8 cellular contexts compared by ENCODE assay signal in genomic region chr13:57632276-57633140, GRCh38. TPM values are rescaled to one million over a fixed set of nuclear protein-coding genes. Genes with fewer than 3 reads are reported as not detected.
A peak's percentile ranks its signal among the peaks of the same experiment; 100 is the strongest.
DNase-seq lines count a peak whose midpoint lies in the region; ATAC-seq and TF ChIP-seq lines count a peak whose summit lies in the region.

No MANE protein-coding gene starts in this region.

- peaks cover 16 to 47% (median 38%) of the 10 kb centered on the region in 6 donors for H3K9me3 Mint-ChIP-seq in immature natural killer cell
- H3K9me3 Mint-ChIP-seq in stimulated activated effector memory CD8-positive, alpha-beta T cell treated with anti-CD3 and anti-CD28 coated beads, Interleukin-12 subunit alpha, Interleukin-12 subunit beta, amount 100 ng/mL, for 72 hours: no peaks in the 10 kb centered on the region

- peak overlapping the region; percentile 62 to 82 (median 76) for H3K4me3 Mint-ChIP-seq in immature natural killer cell
- peak overlapping the region; percentile 71 for H3K4me3 Mint-ChIP-seq in stimulated activated effector memory CD8-positive, alpha-beta T cell treated with anti-CD3 and anti-CD28 coated beads, Interleukin-12 subunit alpha, Interleukin-12 subunit beta, amount 100 ng/mL, for 72 hours

- DNase-seq in HK-2 (ENCODE audit: unreplicated experiment) (peak; percentile 3), astrocyte of the cerebellum (ENCODE audit: low read depth) (no peak), immature natural killer cell (no peak), HuH-7 (ENCODE audit: low spot score) (no peak), LoVo (ENCODE audit: low spot score) (no peak)
- no peak for DNase-seq in stimulated activated effector memory CD8-positive, alpha-beta T cell treated with anti-CD3 and anti-CD28 coated beads, Interleukin-12 subunit alpha, Interleukin-12 subunit beta, amount 100 ng/mL, for 72 hours (ENCODE audit: low spot score in 2 of 2)
- DNase-seq in activated effector memory CD4-positive, alpha-beta T cell treated with Interleukin-2 at 50 U/mL for 16 hours: no peak

- peaks cover 0 to 6% (median 0%) of the 10 kb centered on the region in 3 donors for H3K36me3 Mint-ChIP-seq in immature natural killer cell
- no peaks in the 10 kb centered on the region for H3K36me3 Mint-ChIP-seq in stimulated activated effector memory CD8-positive, alpha-beta T cell treated with anti-CD3 and anti-CD28 coated beads, Interleukin-12 subunit alpha, Interleukin-12 subunit beta, amount 100 ng/mL, for 72 hours

- no peak for ATAC-seq in stimulated activated effector memory CD8-positive, alpha-beta T cell treated with anti-CD3 and anti-CD28 coated beads, Interleukin-12 subunit alpha, Interleukin-12 subunit beta, amount 100 ng/mL, for 72 hours
- ATAC-seq in HG03097 (IDR thresholded peaks at IDR 0.05; ENCODE audit: low FRiP score, unreplicated experiment): no peak

- peaks cover 10 to 30% of the 10 kb centered on the region in 2 donors for H3K4me1 Mint-ChIP-seq in immature natural killer cell
- peaks cover 32% of the 10 kb centered on the region for H3K4me1 Mint-ChIP-seq in stimulated activated effector memory CD8-positive, alpha-beta T cell treated with anti-CD3 and anti-CD28 coated beads, Interleukin-12 subunit alpha, Interleukin-12 subunit beta, amount 100 ng/mL, for 72 hours

- peak overlapping the region; percentile 59 for H3K4me3 ChIP-seq in astrocyte of the cerebellum (ENCODE audit: low read depth, low read length)

- H3K27me3 Mint-ChIP-seq in immature natural killer cell (ENCODE audit: low read depth in 3 of 3): peaks cover 10 to 28% (median 24%) of the 10 kb centered on the region in 3 donors

- in situ Hi-C loops in astrocyte of the cerebellum (cut with HindIII; ENCODE audit: low sequenced_read_pairs): no loop called here

- H3K27ac Mint-ChIP-seq in immature natural killer cell: no peak overlapping the region
- no peak overlapping the region for H3K27ac Mint-ChIP-seq in stimulated activated effector memory CD8-positive, alpha-beta T cell treated with anti-CD3 and anti-CD28 coated beads, Interleukin-12 subunit alpha, Interleukin-12 subunit beta, amount 100 ng/mL, for 72 hours

- no peak for TF ChIP-seq CTCF in astrocyte of the cerebellum (IDR thresholded peaks at IDR 0.05; ENCODE audit: low read depth, low read length, missing control alignments)

RNA-seq across cellular contexts. Expression of gene PCDH17, which starts 1.0 kb away (rescaled TPM):
- polyA plus RNA-seq in immature natural killer cell: not detected
